ENCODE assay signal across 9 cellular contexts in genomic region chr11:12802418-12803085, GRCh38.
DNase-seq lines count a peak whose midpoint lies in the region; ATAC-seq and FAIRE-seq lines count a peak whose summit lies in the region.
"Had no signal": no experiment of that assay in that cellular context is flagged by ENCODE, and none has a peak within 500 bp of the region (broad histone marks: within the 10 kb centered on the region; RNA-seq: fewer than 3 reads in every experiment).

No MANE protein-coding gene starts in this region.

- H3K9me3 ChIP-seq in thymus (ENCODE audit: control insufficient read depth), result no peaks in the 10 kb centered on the region

- 76% methylated on average over 16 of the region's 16 CpGs for WGBS in thymus

- H3K4me3 Mint-ChIP-seq in activated T-helper 17 cell treated with anti-CD3 and anti-CD28 coated beads, Interleukin-2, amount 50 U/mL, for 72 hours, result no peak overlapping the region

- no peaks in the 10 kb centered on the region for H3K36me3 ChIP-seq in thymus (ENCODE audit: control insufficient read depth, insufficient read depth)

- H3K4me1 ChIP-seq in thymus (ENCODE audit: control insufficient read depth, insufficient read depth, low read length), result no peaks in the 10 kb centered on the region

- no peaks in the 10 kb centered on the region for H3K4me1 Mint-ChIP-seq in activated T-helper 17 cell treated with anti-CD3 and anti-CD28 coated beads, Interleukin-2, amount 50 U/mL, for 72 hours

- intact Hi-C loops in head of caudate nucleus (cut with DNase I), result no loop called here

- H3K9me3 Mint-ChIP-seq in activated T-helper 17 cell treated with anti-CD3 and anti-CD28 coated beads, Interleukin-2, amount 50 U/mL, for 72 hours, result no peaks in the 10 kb centered on the region

- H3K27ac Mint-ChIP-seq in activated T-helper 17 cell treated with anti-CD3 and anti-CD28 coated beads, Interleukin-2, amount 50 U/mL, for 72 hours, result no peak overlapping the region

- peak; percentile 84 for DNase-seq in ACHN
- DNase-seq in NCI-H1048 (lab: John Stamatoyannopoulos, UW), result peak; percentile 78
- no peak for DNase-seq in activated CD4-positive, alpha-beta T cell treated with anti-CD3 and anti-CD28 coated beads, Interleukin-2, amount 50 U/mL, for 1 hour
- no peak for DNase-seq in head of caudate nucleus

- FAIRE-seq in islet of Langerhans (lab: Jason Lieb, UNC), result peak; percentile 97
- FAIRE-seq: TTC549 had no signal

- in situ Hi-C loops in ACHN (cut with HindIII; ENCODE audit: low pct_ligation_motif_present, low pct_unique_long_range_greater_than_20kb, low sequenced_read_pairs), result no loop called here

- no peak overlapping the region for H3K4me3 ChIP-seq in thymus (ENCODE audit: low read length)

- peaks cover 53% of the 10 kb centered on the region for H3K27me3 Mint-ChIP-seq in activated T-helper 17 cell treated with anti-CD3 and anti-CD28 coated beads, Interleukin-2, amount 50 U/mL, for 72 hours

- peak overlapping the region; percentile 34 for H3K27ac ChIP-seq in thymus (ENCODE audit: low read depth)

- ATAC-seq in activated T-helper 17 cell treated with anti-CD3 and anti-CD28 coated beads, Interleukin-2, amount 50 U/mL, for 72 hours (replicated peaks), result peak; percentile 21
- no peak for ATAC-seq in HG03571 (IDR thresholded peaks at IDR 0.05; ENCODE audit: unreplicated experiment)

- H3K27me3 ChIP-seq in thymus (ENCODE audit: control insufficient read depth, insufficient read depth), result no peaks in the 10 kb centered on the region

- no peaks in the 10 kb centered on the region for H3K36me3 Mint-ChIP-seq in activated T-helper 17 cell treated with anti-CD3 and anti-CD28 coated beads, Interleukin-2, amount 50 U/mL, for 72 hours (ENCODE audit: low read depth)

Comparison
In these comparisons a context has a peak if more than half of its experiments do, and no peak if none do; other contexts are left out.
1. DNase-seq: peak in ACHN (single experiment) and NCI-H1048 (single experiment); none in activated CD4-positive, alpha-beta T cell treated with anti-CD3 and anti-CD28 coated beads, Interleukin-2, amount 50 U/mL, for 1 hour (single experiment) and head of caudate nucleus (0 of 42).